ENCODE assay signal across 8 cellular contexts in the genomic region with DNA sequence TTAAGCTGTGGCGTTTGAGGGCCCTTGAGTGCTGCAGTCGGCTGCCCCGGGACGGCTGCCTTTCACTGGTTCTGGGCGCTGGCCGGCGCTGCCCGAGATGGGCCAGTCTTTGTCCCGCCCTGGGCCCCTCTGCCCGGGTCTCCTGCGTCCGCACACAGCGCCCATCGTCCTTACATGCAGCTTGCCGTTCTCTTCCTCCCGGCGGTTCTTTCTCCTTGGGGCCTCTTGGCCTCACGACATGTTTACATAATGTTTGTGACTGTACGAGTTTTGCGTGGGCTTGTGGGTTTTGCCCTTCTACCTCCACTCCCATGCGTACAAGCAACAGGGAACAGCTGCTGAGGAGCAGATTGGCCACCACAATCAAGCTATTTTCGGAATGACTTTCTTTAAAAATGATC. TPM values are rescaled to one million over a fixed set of nuclear protein-coding genes. Genes with fewer than 3 reads are reported as not detected.
DNase-seq lines count a peak whose midpoint lies in the region; ATAC-seq and TF ChIP-seq lines count a peak whose summit lies in the region.

No MANE protein-coding gene starts in this region.

- CTCF ChIA-PET in AG04449 (lab: Yijun Ruan, JAX): interaction anchor here (1.0 to 4.9 kb wide), 12 partner anchors 9 to 451 kb away, joined by 3 to 109 read pairs (median 4); no protein-coding TSS in a partner anchor

- H3K27me3 Mint-ChIP-seq in activated naive CD8-positive, alpha-beta T cell treated with anti-CD3 and anti-CD28 coated beads, Interleukin-2, amount 50 U/mL, for 24 hours: peaks cover 12% of the 10 kb centered on the region

- no peaks in the 10 kb centered on the region for H3K9me3 ChIP-seq in OCI-LY3 (ENCODE audit: insufficient read depth, low read length)

- H3K4me2 ChIP-seq in OCI-LY3 (ENCODE audit: low read length): peak overlapping the region; percentile 91

- TF ChIP-seq CTCF in AG04449 (IDR thresholded peaks at IDR 0.05; ENCODE audit: insufficient read depth, low read length, missing control alignments) (no peak), OCI-LY3 (IDR thresholded peaks at IDR 0.05; ENCODE audit: low read depth, low read length) (no peak)

- H4K20me1 ChIP-seq in OCI-LY3 (ENCODE audit: insufficient read depth, low read length): no peaks in the 10 kb centered on the region

- intact Hi-C loops in left cardiac atrium (cut with DNase I): loop anchor here in 1 of 2 donors (2.0 to 5.0 kb wide), 2 partner anchors 32 to 450 kb away; no protein-coding TSS in a partner anchor
- intact Hi-C loops in posterior cingulate gyrus (cut with DNase I): loop anchor here (2.0 to 5.0 kb wide), 3 partner anchors 138 to 450 kb away; no protein-coding TSS in a partner anchor

- peak overlapping the region; percentile 73 for H3K9ac ChIP-seq in OCI-LY3 (ENCODE audit: low read length)

- peak overlapping the region; percentile 93 for H3K4me3 Mint-ChIP-seq in activated naive CD8-positive, alpha-beta T cell treated with anti-CD3 and anti-CD28 coated beads, Interleukin-2, amount 50 U/mL, for 24 hours

- POLR2A ChIA-PET in AG04449 (lab: Yijun Ruan, JAX): interaction anchor here (0.6 to 1.5 kb wide), 5 partner anchors 9 to 216 kb away, joined by 3 to 6 read pairs (median 3); no protein-coding TSS in a partner anchor

- H3K4me3 ChIP-seq in AG04449 (ENCODE audit: low read depth, low read length): peak overlapping the region; percentile 77
- peak overlapping the region; percentile 92 for H3K4me3 ChIP-seq in OCI-LY3 (ENCODE audit: low read length)

- H3K9me3 Mint-ChIP-seq in activated naive CD8-positive, alpha-beta T cell treated with anti-CD3 and anti-CD28 coated beads, Interleukin-2, amount 50 U/mL, for 24 hours: no peaks in the 10 kb centered on the region

- ATAC-seq in GM18508 (IDR thresholded peaks at IDR 0.05; ENCODE audit: insufficient read depth, unreplicated experiment): peak; percentile 14
- ATAC-seq in HG02943 (IDR thresholded peaks at IDR 0.05; ENCODE audit: low read depth, unreplicated experiment): peak; percentile 42
- peak; percentile 17 for ATAC-seq in activated naive CD8-positive, alpha-beta T cell treated with anti-CD3 and anti-CD28 coated beads, Interleukin-2, amount 50 U/mL, for 24 hours
- peak; percentile 61 to 76 for ATAC-seq in left cardiac atrium

- H3K79me2 ChIP-seq in OCI-LY3 (ENCODE audit: low read length): peaks cover 30% of the 10 kb centered on the region

- no peaks in the 10 kb centered on the region for H3K36me3 ChIP-seq in OCI-LY3 (replicated peaks; ENCODE audit: low read depth, low read length)

- no peaks in the 10 kb centered on the region for H3K36me3 Mint-ChIP-seq in activated naive CD8-positive, alpha-beta T cell treated with anti-CD3 and anti-CD28 coated beads, Interleukin-2, amount 50 U/mL, for 24 hours (ENCODE audit: low read depth)

- peaks cover 30% of the 10 kb centered on the region for H3K4me1 ChIP-seq in OCI-LY3 (ENCODE audit: low read length)

- DNase-seq in AG04449 (ENCODE audit: low read depth, low spot score) (no peak), left cardiac atrium (peak; percentile 68), posterior cingulate gyrus (peak; percentile 27 to 90 (median 49)), NCI-H345 (lab: John Stamatoyannopoulos, UW) (no peak)
- DNase-seq in activated naive CD8-positive, alpha-beta T cell treated with anti-CD3 and anti-CD28 coated beads, Interleukin-2, amount 50 U/mL, for 24 hours: peak; percentile 40

- H2AFZ ChIP-seq in OCI-LY3 (ENCODE audit: low read depth, low read length): no peak overlapping the region

- H3K27me3 ChIP-seq in OCI-LY3 (ENCODE audit: low read depth, low read length): no peaks in the 10 kb centered on the region

- peak overlapping the region; percentile 88 for H3K27ac Mint-ChIP-seq in activated naive CD8-positive, alpha-beta T cell treated with anti-CD3 and anti-CD28 coated beads, Interleukin-2, amount 50 U/mL, for 24 hours

- peak overlapping the region; percentile 76 for H3K27ac ChIP-seq in OCI-LY3 (ENCODE audit: low read length)

- H3K4me1 Mint-ChIP-seq in activated naive CD8-positive, alpha-beta T cell treated with anti-CD3 and anti-CD28 coated beads, Interleukin-2, amount 50 U/mL, for 24 hours: peaks cover 26% of the 10 kb centered on the region

RNA-seq across cellular contexts. Expression of a gene that starts 0.6 kb away (rescaled TPM):
- 10 to 100 TPM; 64.2 to 71.5 TPM for total RNA-seq in left cardiac atrium

Comparison
In these comparisons a context has a peak if more than half of its experiments do, and no peak if none do; other contexts are left out.
1. DNase-seq: peak in activated naive CD8-positive, alpha-beta T cell treated with anti-CD3 and anti-CD28 coated beads, Interleukin-2, amount 50 U/mL, for 24 hours (single experiment), left cardiac atrium (single experiment) and posterior cingulate gyrus (10 of 10); none in AG04449 (single experiment) and NCI-H345 (single experiment).
2. ATAC-seq: peak in every context shown above with its lines; median percentile 68 in left cardiac atrium; 42 in HG02943; 17 in activated naive CD8-positive, alpha-beta T cell treated with anti-CD3 and anti-CD28 coated beads, Interleukin-2, amount 50 U/mL, for 24 hours; 14 in GM18508.